In the genomic region with DNA sequence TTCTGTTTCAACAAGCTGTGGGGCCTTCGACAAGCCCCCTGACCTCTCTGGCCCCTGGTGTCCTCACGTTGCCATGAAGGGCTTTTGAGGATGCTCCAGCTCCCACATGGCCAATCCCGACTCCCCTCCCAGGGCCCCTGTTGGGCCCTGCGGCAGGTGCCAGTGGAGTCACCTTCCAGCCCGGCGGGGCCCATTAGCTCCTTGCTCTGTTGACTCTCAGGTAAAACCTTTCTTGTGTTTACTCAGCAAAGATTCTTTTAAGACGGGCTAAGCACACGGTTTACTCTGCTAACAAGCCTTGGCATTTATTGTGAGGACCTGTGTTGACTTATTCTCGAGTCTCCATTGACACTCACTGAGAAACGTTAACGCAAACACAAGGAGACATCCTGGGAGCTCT, we compare ENCODE assay signal across 11 cellular contexts. TPM values are rescaled to one million over a fixed set of nuclear protein-coding genes. Genes with fewer than 3 reads are reported as not detected.
DNase-seq lines count a peak whose midpoint lies in the region; ATAC-seq lines count a peak whose summit lies in the region.
"Had no signal": no experiment of that assay in that cellular context is flagged by ENCODE, and none has a peak within 500 bp of the region (broad histone marks: within the 10 kb centered on the region; RNA-seq: fewer than 3 reads in every experiment).

No MANE protein-coding gene starts in this region.

- H3K27ac Mint-ChIP-seq in activated CD8-positive, alpha-beta T cell treated with anti-CD3 and anti-CD28 coated beads, Interleukin-2, amount 10 ng/mL, durations not matched to agents 7 days and 5 days: peak overlapping the region; percentile 92
- peak overlapping the region; percentile 91 to 100 (median 98) for H3K27ac Mint-ChIP-seq in naive thymus-derived CD8-positive, alpha-beta T cell

- POLR2A ChIA-PET in activated CD8-positive, alpha-beta T cell treated with anti-CD3 and anti-CD28 coated beads, Interleukin-2, amount 10 ng/mL, durations not matched to agents 7 days and 5 days (lab: Charles Lee): interaction anchor here (1.0 to 3.7 kb wide), 7 partner anchors 9 to 632 kb away, joined by 3 to 36 read pairs (median 3); a partner anchor contains a TSS
- POLR2A ChIA-PET in naive thymus-derived CD8-positive, alpha-beta T cell (lab: Charles Lee): interaction anchor here (1.0 to 10.8 kb wide), 6 partner anchors 8 to 791 kb away, joined by 3 to 244 read pairs (median 3); a partner anchor contains a TSS

- peaks cover 45% of the 10 kb centered on the region for H3K4me1 Mint-ChIP-seq in activated CD8-positive, alpha-beta T cell treated with anti-CD3 and anti-CD28 coated beads, Interleukin-2, amount 10 ng/mL, durations not matched to agents 7 days and 5 days (ENCODE audit: low read depth)
- H3K4me1 Mint-ChIP-seq in naive thymus-derived CD8-positive, alpha-beta T cell: peaks cover 11 to 42% (median 32%) of the 10 kb centered on the region in 4 donors

- H3K9me3 Mint-ChIP-seq in activated CD8-positive, alpha-beta T cell treated with anti-CD3 and anti-CD28 coated beads, Interleukin-2, amount 10 ng/mL, durations not matched to agents 7 days and 5 days (ENCODE audit: insufficient read depth): no peaks in the 10 kb centered on the region
- no peaks in the 10 kb centered on the region for H3K9me3 Mint-ChIP-seq in naive thymus-derived CD8-positive, alpha-beta T cell

- H3K4me3 Mint-ChIP-seq in activated CD8-positive, alpha-beta T cell treated with anti-CD3 and anti-CD28 coated beads, Interleukin-2, amount 10 ng/mL, durations not matched to agents 7 days and 5 days: peak overlapping the region; percentile 59
- peak overlapping the region in 4 of 10 donors; percentile 53 to 80 (median 76) for H3K4me3 Mint-ChIP-seq in naive thymus-derived CD8-positive, alpha-beta T cell

- H3K27me3 Mint-ChIP-seq in activated CD8-positive, alpha-beta T cell treated with anti-CD3 and anti-CD28 coated beads, Interleukin-2, amount 10 ng/mL, durations not matched to agents 7 days and 5 days (ENCODE audit: low read depth): peaks cover 28% of the 10 kb centered on the region
- H3K27me3 Mint-ChIP-seq in naive thymus-derived CD8-positive, alpha-beta T cell: no peaks in the 10 kb centered on the region

- CTCF ChIA-PET in activated CD8-positive, alpha-beta T cell treated with anti-CD3 and anti-CD28 coated beads, Interleukin-2, amount 10 ng/mL, durations not matched to agents 7 days and 5 days (lab: Charles Lee): interaction anchor here (1.1 to 5.8 kb wide), 6 partner anchors 8 to 631 kb away, joined by 3 to 41 read pairs (median 8); a partner anchor contains a TSS

- DNase-seq in NCI-H2107 treated with DMSO at 0.1 percent for 48 hours (lab: John Stamatoyannopoulos, UW; ENCODE audit: unreplicated experiment): peak; percentile 39
- DNase-seq in NCI-H2107 (lab: John Stamatoyannopoulos, UW): no peak
- DNase-seq in DMS79 (lab: John Stamatoyannopoulos, UW): peak; percentile 78
- DNase-seq in activated CD8-positive, alpha-beta T cell treated with anti-CD3 and anti-CD28 coated beads, Interleukin-2, amount 10 ng/mL, durations not matched to agents 7 days and 5 days: no peak
- DNase-seq in naive thymus-derived CD8-positive, alpha-beta T cell: no peak
- no peak for DNase-seq in hypothalamus (lab: John Stamatoyannopoulos, UW)
- no peak for DNase-seq in HPDE6-E6E7 (ENCODE audit: extremely low spot score)
- DNase-seq: aorta, GOT3, MG63 had no signal

- no peak for ATAC-seq in activated CD8-positive, alpha-beta T cell treated with anti-CD3 and anti-CD28 coated beads, Interleukin-2, amount 10 ng/mL, durations not matched to agents 7 days and 5 days
- ATAC-seq in naive thymus-derived CD8-positive, alpha-beta T cell: no peak
- ATAC-seq in GM18517 (IDR thresholded peaks at IDR 0.05; ENCODE audit: unreplicated experiment): no peak

- no peaks in the 10 kb centered on the region for H3K36me3 Mint-ChIP-seq in activated CD8-positive, alpha-beta T cell treated with anti-CD3 and anti-CD28 coated beads, Interleukin-2, amount 10 ng/mL, durations not matched to agents 7 days and 5 days (ENCODE audit: low read depth)
- no peaks in the 10 kb centered on the region for H3K36me3 Mint-ChIP-seq in naive thymus-derived CD8-positive, alpha-beta T cell

RNA-seq across cellular contexts. Expression of a gene that starts 15.0 kb away (rescaled TPM):
- total RNA-seq in activated CD8-positive, alpha-beta T cell treated with anti-CD3 and anti-CD28 coated beads, Interleukin-2, amount 10 ng/mL, durations not matched to agents 7 days and 5 days: 1,000 to 10,000 TPM; 1,664 to 1,767 TPM
- 1,000 to 10,000 TPM; 2,812 to 2,815 TPM for total RNA-seq in naive thymus-derived CD8-positive, alpha-beta T cell
- 1,000 to 10,000 TPM; 2,364 to 3,349 (median 3,055) TPM for polyA plus RNA-seq in naive thymus-derived CD8-positive, alpha-beta T cell

RNA-seq across cellular contexts. Expression of a gene that starts 53.5 kb away (rescaled TPM):
- total RNA-seq in activated CD8-positive, alpha-beta T cell treated with anti-CD3 and anti-CD28 coated beads, Interleukin-2, amount 10 ng/mL, durations not matched to agents 7 days and 5 days: 10 to 100 TPM; 80.7 to 87.9 TPM
- not detected for total RNA-seq in naive thymus-derived CD8-positive, alpha-beta T cell
- polyA plus RNA-seq in naive thymus-derived CD8-positive, alpha-beta T cell: not detected

Comparison
In these comparisons a context has a peak if more than half of its experiments do, and no peak if none do; other contexts are left out.
1. DNase-seq: peak in NCI-H2107 treated with DMSO at 0.1 percent for 48 hours (single experiment) and DMS79 (single experiment); none in NCI-H2107 (single experiment), activated CD8-positive, alpha-beta T cell treated with anti-CD3 and anti-CD28 coated beads, Interleukin-2, amount 10 ng/mL, durations not matched to agents 7 days and 5 days (single experiment), naive thymus-derived CD8-positive, alpha-beta T cell (0 of 10), hypothalamus (0 of 51) and HPDE6-E6E7 (single experiment).
2. RNA of a gene that starts 53.5 kb away (total RNA-seq): 80.7 to 87.9 TPM in activated CD8-positive, alpha-beta T cell treated with anti-CD3 and anti-CD28 coated beads, Interleukin-2, amount 10 ng/mL, durations not matched to agents 7 days and 5 days; not detected in naive thymus-derived CD8-positive, alpha-beta T cell; every median in the first group is over 10 times any median in the second.